16 cellular contexts compared by ENCODE assay signal in the genomic region with DNA sequence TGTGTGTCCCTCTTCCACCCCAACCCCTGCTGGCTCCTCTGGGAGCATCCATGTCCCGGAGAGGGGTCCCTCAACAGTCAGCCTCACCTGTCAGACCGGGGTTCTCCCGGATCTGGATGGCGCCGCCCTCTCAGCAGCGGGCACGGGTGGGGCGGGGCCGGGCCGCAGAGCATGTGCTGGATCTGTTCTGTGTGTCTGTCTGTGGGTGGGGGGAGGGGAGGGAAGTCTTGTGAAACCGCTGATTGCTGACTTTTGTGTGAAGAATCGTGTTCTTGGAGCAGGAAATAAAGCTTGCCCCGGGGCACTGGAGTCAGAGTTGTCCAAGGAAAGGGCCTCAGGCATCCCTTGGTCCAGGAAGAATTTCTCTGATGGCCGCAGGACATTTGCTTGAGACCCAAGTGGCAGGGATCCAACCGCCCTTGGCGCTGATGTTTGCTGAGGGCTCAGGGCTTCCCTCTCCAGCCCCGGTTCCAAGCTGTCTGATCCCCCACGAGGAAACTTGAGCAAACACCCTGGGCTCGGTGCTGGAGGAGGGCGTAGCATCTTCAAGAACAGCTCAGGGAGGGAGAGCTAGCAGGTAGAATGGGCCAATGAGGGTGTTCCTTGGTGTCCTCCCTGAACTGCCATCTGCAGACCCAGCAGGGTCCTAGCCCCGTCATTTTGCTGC. TPM values are rescaled to one million over a fixed set of nuclear protein-coding genes. Genes with fewer than 3 reads are reported as not detected.
"Had no signal": no experiment of that assay in that cellular context is flagged by ENCODE, and none has a peak within 500 bp of the region (broad histone marks: within the 10 kb centered on the region; RNA-seq: fewer than 3 reads in every experiment).

No MANE protein-coding gene starts in this region.

- H3K4me1 ChIP-seq: psoas muscle had no signal

- H3K9me3 ChIP-seq: adrenal gland, body of pancreas, heart right ventricle, left lung, psoas muscle, upper lobe of left lung had no signal

- ATAC-seq: body of pancreas; esophagus mucosa; heart right ventricle; left lung; natural killer cell; psoas muscle; sciatic nerve; stimulated activated naive B cell treated with anti-CD40 and anti-IgM and Interleukin-4, amounts not matched to agents 10 μg/mL and 1 μg/mL and 100 μg/mL, for 72 hours had no signal

- DNase-seq: activated naive CD4-positive, alpha-beta T cell treated with anti-CD3 and anti-CD28 coated beads, Interleukin-2, amount 10 ng/mL, durations not matched to agents 7 days and 5 days; body of pancreas; cerebellar nuclear complex; dermis blood vessel endothelial cell; heart right ventricle; islet precursor cell; left lung; natural killer cell; stimulated activated CD4-positive, alpha-beta T cell treated with anti-CD3 and anti-CD28 coated beads, Interleukin-2, amount 100 ng/mL, for 24 hours; stimulated activated naive B cell treated with anti-CD40 and anti-IgM and Interleukin-4, amounts not matched to agents 10 μg/mL and 1 μg/mL and 100 μg/mL, for 72 hours had no signal

- H3K36me3 ChIP-seq: adrenal gland, left lung, upper lobe of left lung had no signal

- H3K27ac ChIP-seq: adrenal gland, body of pancreas, left lung, psoas muscle, upper lobe of left lung had no signal

- H3K4me3 ChIP-seq: adrenal gland, body of pancreas, heart right ventricle, left lung, psoas muscle, upper lobe of left lung had no signal

RNA-seq across cellular contexts. Expression of a gene that starts 4.5 kb away (rescaled TPM):
- total RNA-seq: natural killer cell; T-helper 2 cell treated with Interferon-gamma antibody and Interleukin-4, amounts not matched to agents 100 ng/mL and 5 ng/mL, for 36 hours had no signal
